In the genomic region with DNA sequence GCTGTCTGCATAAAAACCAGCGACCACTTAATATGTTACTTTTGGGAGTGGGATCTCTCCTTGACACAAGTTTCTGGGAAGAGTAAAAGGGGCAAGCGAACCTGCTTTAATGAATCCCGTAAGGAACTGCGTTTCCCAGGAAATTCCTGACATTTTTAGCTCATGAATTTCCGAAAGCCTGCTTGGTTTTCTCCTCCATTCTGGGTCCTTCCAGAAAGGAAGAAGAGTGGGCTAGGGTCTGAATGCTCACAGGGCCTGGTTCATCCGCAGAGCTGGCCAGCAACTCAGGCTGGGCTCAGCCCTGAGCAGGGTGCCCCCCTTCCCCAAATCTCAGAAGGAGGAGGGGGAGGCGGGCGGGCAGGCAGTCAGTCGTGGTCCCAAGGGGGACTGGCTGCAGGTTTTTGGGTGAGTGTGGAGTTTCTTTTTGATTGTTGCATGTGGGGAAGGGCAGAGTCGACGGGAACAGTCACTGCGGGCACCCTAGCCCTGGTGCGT, we compare ENCODE assay signal across 8 cellular contexts. TPM values are rescaled to one million over a fixed set of nuclear protein-coding genes. Genes with fewer than 3 reads are reported as not detected.
DNase-seq lines count a peak whose midpoint lies in the region; ATAC-seq and TF ChIP-seq lines count a peak whose summit lies in the region.

No MANE protein-coding gene starts in this region.

- no peak for ATAC-seq in activated T-cell treated with anti-CD3 and anti-CD28 coated beads, Interleukin-2, amount 50 U/mL, for 72 hours (replicated peaks in 1 of 2)
- ATAC-seq in activated naive CD8-positive, alpha-beta T cell treated with anti-CD3 and anti-CD28 coated beads, Interleukin-2, amount 50 U/mL, for 24 hours: peak; percentile 10
- no peak for ATAC-seq in HG03139 (IDR thresholded peaks at IDR 0.05; ENCODE audit: unreplicated experiment)
- ATAC-seq in GM19351 (IDR thresholded peaks at IDR 0.05; ENCODE audit: unreplicated experiment): no peak
- no peak for ATAC-seq in HG03378 (IDR thresholded peaks at IDR 0.05; ENCODE audit: unreplicated experiment)

- H3K9me3 Mint-ChIP-seq in activated T-cell treated with anti-CD3 and anti-CD28 coated beads, Interleukin-2, amount 50 U/mL, for 72 hours: no peaks in the 10 kb centered on the region
- H3K9me3 Mint-ChIP-seq in activated naive CD8-positive, alpha-beta T cell treated with anti-CD3 and anti-CD28 coated beads, Interleukin-2, amount 50 U/mL, for 24 hours: no peaks in the 10 kb centered on the region

- intact Hi-C loops in tibial artery (cut with DNase I; ENCODE audit: low total_unique reads): no loop called here

- H3K9me3 ChIP-seq in tibial artery: no peaks in the 10 kb centered on the region

- peak overlapping the region; percentile 89 to 90 for H3K4me3 Mint-ChIP-seq in activated T-cell treated with anti-CD3 and anti-CD28 coated beads, Interleukin-2, amount 50 U/mL, for 72 hours
- H3K4me3 Mint-ChIP-seq in activated naive CD8-positive, alpha-beta T cell treated with anti-CD3 and anti-CD28 coated beads, Interleukin-2, amount 50 U/mL, for 24 hours: peak overlapping the region; percentile 87

- H3K27ac ChIP-seq in tibial artery: peak overlapping the region; percentile 90 to 96

- peaks cover 1 to 4% of the 10 kb centered on the region in 2 donors for H3K36me3 Mint-ChIP-seq in activated T-cell treated with anti-CD3 and anti-CD28 coated beads, Interleukin-2, amount 50 U/mL, for 72 hours (ENCODE audit: insufficient read depth in 2 of 2)
- peaks cover 3% of the 10 kb centered on the region for H3K36me3 Mint-ChIP-seq in activated naive CD8-positive, alpha-beta T cell treated with anti-CD3 and anti-CD28 coated beads, Interleukin-2, amount 50 U/mL, for 24 hours (ENCODE audit: low read depth)

- peaks cover 6% of the 10 kb centered on the region for H3K27me3 ChIP-seq in kidney epithelial cell (ENCODE audit: control insufficient read depth, insufficient read depth, low read length)
- H3K27me3 ChIP-seq in tibial artery: no peaks in the 10 kb centered on the region

- DNase-seq in activated T-cell treated with anti-CD3 and anti-CD28 coated beads, Interleukin-2, amount 50 U/mL, for 72 hours: peak in 1 of 2 donors; percentile 31
- no peak for DNase-seq in activated T-cell treated with anti-CD3 and anti-CD28 coated beads, Interleukin-2, amount 50 U/mL, for 48 hours
- DNase-seq in activated naive CD8-positive, alpha-beta T cell treated with anti-CD3 and anti-CD28 coated beads, Interleukin-2, amount 50 U/mL, for 24 hours: no peak
- no peak for DNase-seq in kidney epithelial cell (ENCODE audit: low read depth)
- no peak for DNase-seq in tibial artery

- H3K4me1 ChIP-seq in tibial artery: peaks cover 0 to 69% (median 54%) of the 10 kb centered on the region in 4 donors

- H3K4me3 ChIP-seq in kidney epithelial cell (ENCODE audit: low read depth, low read length): peak overlapping the region; percentile 82
- peak overlapping the region; percentile 70 to 71 for H3K4me3 ChIP-seq in tibial artery

- peaks cover 70% of the 10 kb centered on the region for H3K4me1 Mint-ChIP-seq in activated T-cell treated with anti-CD3 and anti-CD28 coated beads, Interleukin-2, amount 50 U/mL, for 72 hours (ENCODE audit: low read depth)
- peaks cover 73% of the 10 kb centered on the region for H3K4me1 Mint-ChIP-seq in activated naive CD8-positive, alpha-beta T cell treated with anti-CD3 and anti-CD28 coated beads, Interleukin-2, amount 50 U/mL, for 24 hours

- H3K27me3 Mint-ChIP-seq in activated T-cell treated with anti-CD3 and anti-CD28 coated beads, Interleukin-2, amount 50 U/mL, for 72 hours (ENCODE audit: low read depth): peaks cover 6% of the 10 kb centered on the region
- H3K27me3 Mint-ChIP-seq in activated naive CD8-positive, alpha-beta T cell treated with anti-CD3 and anti-CD28 coated beads, Interleukin-2, amount 50 U/mL, for 24 hours: peaks cover 7% of the 10 kb centered on the region

- no peak for TF ChIP-seq CTCF in kidney epithelial cell (IDR thresholded peaks at IDR 0.05; ENCODE audit: insufficient read depth, low read length, poor library complexity, severe bottlenecking)
- TF ChIP-seq CTCF in tibial artery (IDR thresholded peaks at IDR 0.05): no peak

- H3K36me3 ChIP-seq in kidney epithelial cell (ENCODE audit: control insufficient read depth, insufficient read depth, low read length) (no peaks in the 10 kb centered on the region), tibial artery (no peaks in the 10 kb centered on the region)

- H3K27ac Mint-ChIP-seq in activated T-cell treated with anti-CD3 and anti-CD28 coated beads, Interleukin-2, amount 50 U/mL, for 72 hours: peak overlapping the region; percentile 57
- H3K27ac Mint-ChIP-seq in activated naive CD8-positive, alpha-beta T cell treated with anti-CD3 and anti-CD28 coated beads, Interleukin-2, amount 50 U/mL, for 24 hours: no peak overlapping the region

RNA-seq across cellular contexts. Expression of gene PURA, which starts 1.2 kb away (rescaled TPM):
- total RNA-seq in activated T-cell treated with anti-CD3 and anti-CD28 coated beads, Interleukin-2, amount 50 U/mL, for 72 hours: 10 to 100 TPM; 11.9 to 14.2 TPM
- total RNA-seq in kidney epithelial cell: 6.0 and 7.1 TPM in 2 replicates

RNA-seq across cellular contexts. Expression of gene IGIP, which starts 13.0 kb away (rescaled TPM):
- total RNA-seq in activated T-cell treated with anti-CD3 and anti-CD28 coated beads, Interleukin-2, amount 50 U/mL, for 72 hours: 1 to 10 TPM; 5.5 to 6.5 TPM
- 3.1 and 4.1 TPM in 2 replicates for total RNA-seq in kidney epithelial cell
